Comparison of ENCODE assay signal across 1 cellular context in the genomic region with DNA sequence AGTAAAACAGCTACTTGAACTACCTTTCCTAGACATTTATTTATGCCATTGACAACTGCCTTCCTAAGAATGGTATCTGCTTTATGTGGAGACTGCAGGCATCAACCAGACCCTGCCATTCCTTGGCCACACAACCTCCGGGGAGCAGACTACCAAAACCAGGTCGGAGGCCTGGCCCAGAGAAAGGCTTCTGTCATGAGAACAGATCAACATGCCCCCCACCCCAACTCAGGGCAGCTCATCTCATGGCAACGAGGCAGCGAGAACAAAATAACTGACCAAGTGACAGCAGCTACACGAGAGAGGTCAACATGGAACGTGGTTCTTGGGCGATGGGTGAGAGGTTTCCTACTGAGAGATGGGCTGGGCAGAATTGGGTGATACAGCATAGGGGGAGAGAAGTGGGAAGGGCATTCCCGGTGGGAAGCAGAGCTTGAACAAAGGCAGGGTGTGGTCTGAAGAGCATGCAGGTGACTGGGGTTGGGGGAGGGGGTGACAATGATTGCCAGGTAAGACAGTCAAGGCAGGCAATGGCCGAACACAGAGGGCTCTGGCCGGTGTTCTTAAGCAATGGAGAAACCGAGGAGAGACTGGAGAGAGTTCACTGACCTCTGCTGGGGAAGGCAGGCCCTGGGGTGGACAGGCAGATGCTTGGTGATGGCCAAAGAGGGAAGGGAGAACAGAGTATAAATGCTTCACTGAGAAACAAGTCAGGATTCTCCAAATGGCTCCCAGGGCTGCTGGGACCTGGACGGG.
TF ChIP-seq lines count a peak whose summit lies in the region.

No MANE protein-coding gene starts in this region.

TF ChIP-seq in HepG2, 621 proteins besides CTCF, POLR2A, EP300 and RAD21:
- TF ChIP-seq KDM6A (CRISPR knock-in tag; IDR thresholded peaks at IDR 0.05; ENCODE audit: low read depth): no peak
- TF ChIP-seq, protein P1, sequence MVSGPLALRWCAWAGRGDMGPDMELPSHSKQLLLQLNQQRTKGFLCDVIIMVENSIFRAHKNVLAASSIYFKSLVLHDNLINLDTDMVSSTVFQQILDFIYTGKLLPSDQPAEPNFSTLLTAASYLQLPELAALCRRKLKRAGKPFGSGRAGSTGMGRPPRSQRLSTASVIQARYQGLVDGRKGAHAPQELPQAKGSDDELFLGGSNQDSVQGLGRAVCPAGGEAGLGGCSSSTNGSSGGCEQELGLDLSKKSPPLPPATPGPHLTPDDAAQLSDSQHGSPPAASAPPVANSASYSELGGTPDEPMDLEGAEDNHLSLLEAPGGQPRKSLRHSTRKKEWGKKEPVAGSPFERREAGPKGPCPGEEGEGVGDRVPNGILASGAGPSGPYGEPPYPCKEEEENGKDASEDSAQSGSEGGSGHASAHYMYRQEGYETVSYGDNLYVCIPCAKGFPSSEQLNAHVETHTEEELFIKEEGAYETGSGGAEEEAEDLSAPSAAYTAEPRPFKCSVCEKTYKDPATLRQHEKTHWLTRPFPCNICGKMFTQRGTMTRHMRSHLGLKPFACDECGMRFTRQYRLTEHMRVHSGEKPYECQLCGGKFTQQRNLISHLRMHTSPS (CRISPR knock-in tag; IDR thresholded peaks at IDR 0.05; ENCODE audit: low read depth): no peak
- TF ChIP-seq, protein P2, sequence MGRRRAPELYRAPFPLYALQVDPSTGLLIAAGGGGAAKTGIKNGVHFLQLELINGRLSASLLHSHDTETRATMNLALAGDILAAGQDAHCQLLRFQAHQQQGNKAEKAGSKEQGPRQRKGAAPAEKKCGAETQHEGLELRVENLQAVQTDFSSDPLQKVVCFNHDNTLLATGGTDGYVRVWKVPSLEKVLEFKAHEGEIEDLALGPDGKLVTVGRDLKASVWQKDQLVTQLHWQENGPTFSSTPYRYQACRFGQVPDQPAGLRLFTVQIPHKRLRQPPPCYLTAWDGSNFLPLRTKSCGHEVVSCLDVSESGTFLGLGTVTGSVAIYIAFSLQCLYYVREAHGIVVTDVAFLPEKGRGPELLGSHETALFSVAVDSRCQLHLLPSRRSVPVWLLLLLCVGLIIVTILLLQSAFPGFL (CRISPR knock-in tag; IDR thresholded peaks at IDR 0.05): no peak
- no peak for TF ChIP-seq CEBPZ (IDR thresholded peaks at IDR 0.05; ENCODE audit: low read length)
- TF ChIP-seq ZNF883 (CRISPR knock-in tag; IDR thresholded peaks at IDR 0.05; ENCODE audit: not compliant biosample characterization): peak; percentile 6
- TF ChIP-seq ZIK1 (CRISPR knock-in tag; IDR thresholded peaks at IDR 0.05; ENCODE audit: borderline replicate concordance, low read depth): no peak
- no peak for TF ChIP-seq ZNF616 (CRISPR knock-in tag; IDR thresholded peaks at IDR 0.05; ENCODE audit: low read depth)
- no peak for TF ChIP-seq RBAK (CRISPR knock-in tag; IDR thresholded peaks at IDR 0.05)
- TF ChIP-seq HOXD1 (CRISPR knock-in tag; IDR thresholded peaks at IDR 0.05): no peak
- TF ChIP-seq, protein P3, sequence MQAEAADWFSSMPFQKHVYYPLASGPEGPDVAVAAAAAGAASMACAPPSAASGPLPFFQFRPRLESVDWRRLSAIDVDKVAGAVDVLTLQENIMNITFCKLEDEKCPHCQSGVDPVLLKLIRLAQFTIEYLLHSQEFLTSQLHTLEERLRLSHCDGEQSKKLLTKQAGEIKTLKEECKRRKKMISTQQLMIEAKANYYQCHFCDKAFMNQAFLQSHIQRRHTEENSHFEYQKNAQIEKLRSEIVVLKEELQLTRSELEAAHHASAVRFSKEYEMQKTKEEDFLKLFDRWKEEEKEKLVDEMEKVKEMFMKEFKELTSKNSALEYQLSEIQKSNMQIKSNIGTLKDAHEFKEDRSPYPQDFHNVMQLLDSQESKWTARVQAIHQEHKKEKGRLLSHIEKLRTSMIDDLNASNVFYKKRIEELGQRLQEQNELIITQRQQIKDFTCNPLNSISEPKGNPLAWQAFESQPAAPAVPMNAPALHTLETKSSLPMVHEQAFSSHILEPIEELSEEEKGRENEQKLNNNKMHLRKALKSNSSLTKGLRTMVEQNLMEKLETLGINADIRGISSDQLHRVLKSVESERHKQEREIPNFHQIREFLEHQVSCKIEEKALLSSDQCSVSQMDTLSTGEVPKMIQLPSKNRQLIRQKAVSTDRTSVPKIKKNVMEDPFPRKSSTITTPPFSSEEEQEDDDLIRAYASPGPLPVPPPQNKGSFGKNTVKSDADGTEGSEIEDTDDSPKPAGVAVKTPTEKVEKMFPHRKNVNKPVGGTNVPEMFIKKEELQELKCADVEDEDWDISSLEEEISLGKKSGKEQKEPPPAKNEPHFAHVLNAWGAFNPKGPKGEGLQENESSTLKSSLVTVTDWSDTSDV (CRISPR knock-in tag; IDR thresholded peaks at IDR 0.05): 0 out of 2 replicates have a peak, but pooled peaks have one; percentile 30
- TF ChIP-seq ZNF674 (CRISPR knock-in tag; IDR thresholded peaks at IDR 0.05; ENCODE audit: low read depth): no peak
